ENCODE assay signal across 1 cellular context in the genomic region with DNA sequence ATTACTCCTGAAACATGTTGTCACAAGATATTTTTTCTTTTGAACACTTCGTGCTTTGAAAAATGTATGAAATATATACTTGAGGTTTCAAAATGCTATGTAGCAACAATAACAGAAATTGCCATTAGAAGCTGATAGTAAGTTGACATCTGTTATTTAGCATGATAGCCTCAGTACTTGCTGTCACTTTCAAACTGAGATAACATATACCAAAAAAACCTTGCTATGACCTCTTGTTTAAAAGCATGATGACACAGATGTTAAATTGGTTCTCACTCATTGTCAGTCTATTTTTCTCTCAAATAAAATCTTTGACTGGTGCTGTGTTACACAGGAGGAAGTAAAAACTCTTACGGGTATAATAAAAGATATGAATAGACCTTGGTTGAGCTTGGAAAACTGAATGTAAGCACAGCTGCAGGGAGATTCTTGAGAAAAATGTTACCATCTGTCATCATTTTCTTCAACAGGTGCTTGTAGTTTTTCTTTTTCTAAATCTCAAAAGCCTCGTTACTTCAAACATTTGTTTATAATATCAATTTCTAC.
TF ChIP-seq lines count a peak whose summit lies in the region.

No MANE protein-coding gene starts in this region.

TF ChIP-seq in GM23338, 12 proteins besides CTCF, POLR2A, EP300 and RAD21 (continued from another document):
- TF ChIP-seq, protein P1, sequence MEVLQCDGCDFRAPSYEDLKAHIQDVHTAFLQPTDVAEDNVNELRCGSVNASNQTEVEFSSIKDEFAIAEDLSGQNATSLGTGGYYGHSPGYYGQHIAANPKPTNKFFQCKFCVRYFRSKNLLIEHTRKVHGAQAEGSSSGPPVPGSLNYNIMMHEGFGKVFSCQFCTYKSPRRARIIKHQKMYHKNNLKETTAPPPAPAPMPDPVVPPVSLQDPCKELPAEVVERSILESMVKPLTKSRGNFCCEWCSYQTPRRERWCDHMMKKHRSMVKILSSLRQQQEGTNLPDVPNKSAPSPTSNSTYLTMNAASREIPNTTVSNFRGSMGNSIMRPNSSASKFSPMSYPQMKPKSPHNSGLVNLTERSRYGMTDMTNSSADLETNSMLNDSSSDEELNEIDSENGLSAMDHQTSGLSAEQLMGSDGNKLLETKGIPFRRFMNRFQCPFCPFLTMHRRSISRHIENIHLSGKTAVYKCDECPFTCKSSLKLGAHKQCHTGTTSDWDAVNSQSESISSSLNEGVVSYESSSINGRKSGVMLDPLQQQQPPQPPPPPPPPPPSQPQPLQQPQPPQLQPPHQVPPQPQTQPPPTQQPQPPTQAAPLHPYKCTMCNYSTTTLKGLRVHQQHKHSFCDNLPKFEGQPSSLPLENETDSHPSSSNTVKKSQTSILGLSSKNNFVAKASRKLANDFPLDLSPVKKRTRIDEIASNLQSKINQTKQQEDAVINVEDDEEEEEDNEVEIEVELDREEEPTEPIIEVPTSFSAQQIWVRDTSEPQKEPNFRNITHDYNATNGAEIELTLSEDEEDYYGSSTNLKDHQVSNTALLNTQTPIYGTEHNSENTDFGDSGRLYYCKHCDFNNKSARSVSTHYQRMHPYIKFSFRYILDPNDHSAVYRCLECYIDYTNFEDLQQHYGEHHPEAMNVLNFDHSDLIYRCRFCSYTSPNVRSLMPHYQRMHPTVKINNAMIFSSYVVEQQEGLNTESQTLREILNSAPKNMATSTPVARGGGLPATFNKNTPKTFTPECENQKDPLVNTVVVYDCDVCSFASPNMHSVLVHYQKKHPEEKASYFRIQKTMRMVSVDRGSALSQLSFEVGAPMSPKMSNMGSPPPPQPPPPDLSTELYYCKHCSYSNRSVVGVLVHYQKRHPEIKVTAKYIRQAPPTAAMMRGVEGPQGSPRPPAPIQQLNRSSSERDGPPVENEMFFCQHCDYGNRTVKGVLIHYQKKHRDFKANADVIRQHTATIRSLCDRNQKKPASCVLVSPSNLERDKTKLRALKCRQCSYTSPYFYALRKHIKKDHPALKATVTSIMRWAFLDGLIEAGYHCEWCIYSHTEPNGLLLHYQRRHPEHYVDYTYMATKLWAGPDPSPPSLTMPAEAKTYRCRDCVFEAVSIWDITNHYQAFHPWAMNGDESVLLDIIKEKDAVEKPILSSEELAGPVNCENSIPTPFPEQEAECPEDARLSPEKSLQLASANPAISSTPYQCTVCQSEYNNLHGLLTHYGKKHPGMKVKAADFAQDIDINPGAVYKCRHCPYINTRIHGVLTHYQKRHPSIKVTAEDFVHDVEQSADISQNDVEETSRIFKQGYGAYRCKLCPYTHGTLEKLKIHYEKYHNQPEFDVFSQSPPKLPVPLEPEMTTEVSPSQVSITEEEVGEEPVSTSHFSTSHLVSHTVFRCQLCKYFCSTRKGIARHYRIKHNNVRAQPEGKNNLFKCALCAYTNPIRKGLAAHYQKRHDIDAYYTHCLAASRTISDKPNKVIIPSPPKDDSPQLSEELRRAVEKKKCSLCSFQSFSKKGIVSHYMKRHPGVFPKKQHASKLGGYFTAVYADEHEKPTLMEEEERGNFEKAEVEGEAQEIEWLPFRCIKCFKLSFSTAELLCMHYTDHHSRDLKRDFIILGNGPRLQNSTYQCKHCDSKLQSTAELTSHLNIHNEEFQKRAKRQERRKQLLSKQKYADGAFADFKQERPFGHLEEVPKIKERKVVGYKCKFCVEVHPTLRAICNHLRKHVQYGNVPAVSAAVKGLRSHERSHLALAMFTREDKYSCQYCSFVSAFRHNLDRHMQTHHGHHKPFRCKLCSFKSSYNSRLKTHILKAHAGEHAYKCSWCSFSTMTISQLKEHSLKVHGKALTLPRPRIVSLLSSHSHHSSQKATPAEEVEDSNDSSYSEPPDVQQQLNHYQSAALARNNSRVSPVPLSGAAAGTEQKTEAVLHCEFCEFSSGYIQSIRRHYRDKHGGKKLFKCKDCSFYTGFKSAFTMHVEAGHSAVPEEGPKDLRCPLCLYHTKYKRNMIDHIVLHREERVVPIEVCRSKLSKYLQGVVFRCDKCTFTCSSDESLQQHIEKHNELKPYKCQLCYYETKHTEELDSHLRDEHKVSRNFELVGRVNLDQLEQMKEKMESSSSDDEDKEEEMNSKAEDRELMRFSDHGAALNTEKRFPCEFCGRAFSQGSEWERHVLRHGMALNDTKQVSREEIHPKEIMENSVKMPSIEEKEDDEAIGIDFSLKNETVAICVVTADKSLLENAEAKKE (CRISPR knock-in tag; IDR thresholded peaks at IDR 0.05): no peak
- no peak for TF ChIP-seq JUNB (IDR thresholded peaks at IDR 0.05; ENCODE audit: unreplicated experiment)
- no peak for TF ChIP-seq ZNF331 (CRISPR knock-in tag; IDR thresholded peaks at IDR 0.05; ENCODE audit: low read depth)
- no peak for TF ChIP-seq EZH2phosphoT487 (IDR thresholded peaks at IDR 0.05; ENCODE audit: unreplicated experiment)
- TF ChIP-seq, protein P2, sequence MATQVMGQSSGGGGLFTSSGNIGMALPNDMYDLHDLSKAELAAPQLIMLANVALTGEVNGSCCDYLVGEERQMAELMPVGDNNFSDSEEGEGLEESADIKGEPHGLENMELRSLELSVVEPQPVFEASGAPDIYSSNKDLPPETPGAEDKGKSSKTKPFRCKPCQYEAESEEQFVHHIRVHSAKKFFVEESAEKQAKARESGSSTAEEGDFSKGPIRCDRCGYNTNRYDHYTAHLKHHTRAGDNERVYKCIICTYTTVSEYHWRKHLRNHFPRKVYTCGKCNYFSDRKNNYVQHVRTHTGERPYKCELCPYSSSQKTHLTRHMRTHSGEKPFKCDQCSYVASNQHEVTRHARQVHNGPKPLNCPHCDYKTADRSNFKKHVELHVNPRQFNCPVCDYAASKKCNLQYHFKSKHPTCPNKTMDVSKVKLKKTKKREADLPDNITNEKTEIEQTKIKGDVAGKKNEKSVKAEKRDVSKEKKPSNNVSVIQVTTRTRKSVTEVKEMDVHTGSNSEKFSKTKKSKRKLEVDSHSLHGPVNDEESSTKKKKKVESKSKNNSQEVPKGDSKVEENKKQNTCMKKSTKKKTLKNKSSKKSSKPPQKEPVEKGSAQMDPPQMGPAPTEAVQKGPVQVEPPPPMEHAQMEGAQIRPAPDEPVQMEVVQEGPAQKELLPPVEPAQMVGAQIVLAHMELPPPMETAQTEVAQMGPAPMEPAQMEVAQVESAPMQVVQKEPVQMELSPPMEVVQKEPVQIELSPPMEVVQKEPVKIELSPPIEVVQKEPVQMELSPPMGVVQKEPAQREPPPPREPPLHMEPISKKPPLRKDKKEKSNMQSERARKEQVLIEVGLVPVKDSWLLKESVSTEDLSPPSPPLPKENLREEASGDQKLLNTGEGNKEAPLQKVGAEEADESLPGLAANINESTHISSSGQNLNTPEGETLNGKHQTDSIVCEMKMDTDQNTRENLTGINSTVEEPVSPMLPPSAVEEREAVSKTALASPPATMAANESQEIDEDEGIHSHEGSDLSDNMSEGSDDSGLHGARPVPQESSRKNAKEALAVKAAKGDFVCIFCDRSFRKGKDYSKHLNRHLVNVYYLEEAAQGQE (IDR thresholded peaks at IDR 0.05; ENCODE audit: unreplicated experiment): no peak
